ENCODE assay signal across 8 cellular contexts in genomic region chr22:23984430-23984829, GRCh38. TPM values are rescaled to one million over a fixed set of nuclear protein-coding genes. Genes with fewer than 3 reads are reported as not detected.
DNase-seq lines count a peak whose midpoint lies in the region; ATAC-seq and TF ChIP-seq lines count a peak whose summit lies in the region.

No MANE protein-coding gene starts in this region.

- H3K9ac ChIP-seq in HUES6 (ENCODE audit: low read length): peak overlapping the region; percentile 3

- intact Hi-C loops in CD4-positive, alpha-beta T cell (cut with DNase I, micrococcal nuclease): no loop called here
- intact Hi-C loops in left ventricle myocardium inferior (cut with micrococcal nuclease): no loop called here

- H3K9me3 Mint-ChIP-seq in CD4-positive, alpha-beta T cell: no peaks in the 10 kb centered on the region
- H3K9me3 Mint-ChIP-seq in progenitor cell of endocrine pancreas (ENCODE audit: low read depth): no peaks in the 10 kb centered on the region

- TF ChIP-seq CTCF in CD4-positive, alpha-beta T cell (IDR thresholded peaks at IDR 0.05): peak; percentile 50
- peak; percentile 71 for TF ChIP-seq CTCF in left ventricle myocardium inferior (IDR thresholded peaks at IDR 0.05; ENCODE audit: borderline replicate concordance)
- TF ChIP-seq CTCF in progenitor cell of endocrine pancreas (IDR thresholded peaks at IDR 0.05; ENCODE audit: unreplicated experiment): no peak

- H3K27me3 ChIP-seq in CD4-positive, alpha-beta T cell (ENCODE audit: control insufficient read depth, insufficient read depth, low read length): no peaks in the 10 kb centered on the region
- H3K27me3 ChIP-seq in HUES6 (ENCODE audit: control insufficient read depth, insufficient read depth, low read length) (no peaks in the 10 kb centered on the region), left ventricle myocardium inferior (ENCODE audit: low read depth) (no peaks in the 10 kb centered on the region)

- peak; percentile 86 for ATAC-seq in CD4-positive, alpha-beta T cell (ENCODE audit: poor library complexity)
- no peak for ATAC-seq in HG02763 (IDR thresholded peaks at IDR 0.05; ENCODE audit: unreplicated experiment)

- H3K36me3 ChIP-seq in HUES6 (ENCODE audit: control insufficient read depth, insufficient read depth, low read length) (no peaks in the 10 kb centered on the region), left ventricle myocardium inferior (no peaks in the 10 kb centered on the region)

- no peaks in the 10 kb centered on the region for H3K4me1 Mint-ChIP-seq in CD4-positive, alpha-beta T cell (ENCODE audit: low read depth)
- no peaks in the 10 kb centered on the region for H3K4me1 Mint-ChIP-seq in progenitor cell of endocrine pancreas (ENCODE audit: low read depth)

- peak in 8 of 10 experiments; percentile 6 to 70 (median 53) for DNase-seq in CD4-positive, alpha-beta T cell
- peak; percentile 70 for DNase-seq in activated CD4-positive, CD25-positive, alpha-beta regulatory T cell treated with anti-CD3 and anti-CD28 coated beads, Interleukin-2, amount 50 U/mL, for 72 hours
- no peak for DNase-seq in left ventricle myocardium inferior
- DNase-seq in NCI-H128 (lab: John Stamatoyannopoulos, UW; ENCODE audit: unreplicated experiment): no peak
- no peak for DNase-seq in progenitor cell of endocrine pancreas (ENCODE audit: low spot score, unreplicated experiment)
- DNase-seq in NCI-H2081 (lab: John Stamatoyannopoulos, UW): no peak

- H3K4me3 Mint-ChIP-seq in CD4-positive, alpha-beta T cell: no peak overlapping the region
- no peak overlapping the region for H3K4me3 Mint-ChIP-seq in progenitor cell of endocrine pancreas (ENCODE audit: low read depth)

- CTCF ChIA-PET in CD4-positive, alpha-beta T cell (lab: Charles Lee): no interaction called here

- H3K27ac ChIP-seq in CD4-positive, alpha-beta T cell (ENCODE audit: low read depth, low read length): no peak overlapping the region
- H3K27ac ChIP-seq in HUES6 (ENCODE audit: low read depth, low read length) (no peak overlapping the region), left ventricle myocardium inferior (replicated peaks) (no peak overlapping the region)

- H3K9me3 ChIP-seq in CD4-positive, alpha-beta T cell (ENCODE audit: control insufficient read depth, low read length): no peaks in the 10 kb centered on the region
- H3K9me3 ChIP-seq in HUES6 (ENCODE audit: control insufficient read depth, insufficient read depth, low read depth, low read length) (no peaks in the 10 kb centered on the region), left ventricle myocardium inferior (replicated peaks) (no peaks in the 10 kb centered on the region)

- H3K4me3 ChIP-seq in HUES6 (ENCODE audit: low read depth, low read length): no peak overlapping the region
- H3K4me3 ChIP-seq in left ventricle myocardium inferior: no peak overlapping the region

- H3K36me3 Mint-ChIP-seq in CD4-positive, alpha-beta T cell (ENCODE audit: low read depth): no peaks in the 10 kb centered on the region
- no peaks in the 10 kb centered on the region for H3K36me3 Mint-ChIP-seq in progenitor cell of endocrine pancreas (ENCODE audit: insufficient read depth)

- 0 out of 2 replicates have a peak, but pooled peaks cover 3% of the 10 kb centered on the region for H3K4me1 ChIP-seq in HUES6 (ENCODE audit: control insufficient read depth, insufficient read depth, low read length)
- H3K4me1 ChIP-seq in left ventricle myocardium inferior: no peaks in the 10 kb centered on the region

- no peak overlapping the region for H3K27ac Mint-ChIP-seq in CD4-positive, alpha-beta T cell
- H3K27ac Mint-ChIP-seq in progenitor cell of endocrine pancreas: no peak overlapping the region

- H3K27me3 Mint-ChIP-seq in CD4-positive, alpha-beta T cell: peaks cover 4% of the 10 kb centered on the region
- H3K27me3 Mint-ChIP-seq in progenitor cell of endocrine pancreas: no peaks in the 10 kb centered on the region

- POLR2A ChIA-PET in CD4-positive, alpha-beta T cell (lab: Charles Lee): no interaction called here

RNA-seq across cellular contexts. Expression of gene GSTT2, which starts 4.5 kb away (rescaled TPM):
- total RNA-seq in CD4-positive, alpha-beta T cell: not detected
- total RNA-seq in left ventricle myocardium inferior (0.66 TPM), progenitor cell of endocrine pancreas (0.47 and 0.60 TPM in 2 replicates)

RNA-seq across cellular contexts. Expression of gene DDT, which starts 10.2 kb away (rescaled TPM):
- 10 to 100 TPM; 82.3 to 84.3 TPM for total RNA-seq in CD4-positive, alpha-beta T cell
- total RNA-seq in left ventricle myocardium inferior (157 TPM), progenitor cell of endocrine pancreas (93.3 and 102 TPM in 2 replicates)

RNA-seq across cellular contexts. Expression of gene DDTL, which starts 17.7 kb away (rescaled TPM):
- total RNA-seq in CD4-positive, alpha-beta T cell: 1 to 10 TPM; 3.5 to 3.8 TPM
- 1.5 TPM for total RNA-seq in left ventricle myocardium inferior
- total RNA-seq in progenitor cell of endocrine pancreas: not detected in 2 replicates

RNA-seq across cellular contexts. Expression of gene GSTT4, which starts 20.8 kb away (rescaled TPM):
- total RNA-seq in CD4-positive, alpha-beta T cell: not detected
- not detected for total RNA-seq in left ventricle myocardium inferior
- total RNA-seq in progenitor cell of endocrine pancreas: not detected in 2 replicates

RNA-seq across cellular contexts. Expression of gene GSTT2B, which starts 23.4 kb away (rescaled TPM):
- not detected for total RNA-seq in CD4-positive, alpha-beta T cell
- total RNA-seq in left ventricle myocardium inferior (4.9 TPM), progenitor cell of endocrine pancreas (4.8 and 5.4 TPM in 2 replicates)

Comparison
In these comparisons a context has a peak if more than half of its experiments do, and no peak if none do; other contexts are left out.
1. DNase-seq: peak in CD4-positive, alpha-beta T cell (8 of 10) and activated CD4-positive, CD25-positive, alpha-beta regulatory T cell treated with anti-CD3 and anti-CD28 coated beads, Interleukin-2, amount 50 U/mL, for 72 hours (single experiment); none in left ventricle myocardium inferior (single experiment), NCI-H128 (single experiment), progenitor cell of endocrine pancreas (single experiment) and NCI-H2081 (0 of 2).